In genomic region chr7:48943279-48943990, GRCh38 we compare ENCODE assay signal across 9 cellular contexts. TPM values are rescaled to one million over a fixed set of nuclear protein-coding genes. Genes with fewer than 3 reads are reported as not detected.
"Had no signal": no experiment of that assay in that cellular context is flagged by ENCODE, and none has a peak within 500 bp of the region (broad histone marks: within the 10 kb centered on the region; RNA-seq: fewer than 3 reads in every experiment).

No MANE protein-coding gene starts in this region.

- H3K4me1 Mint-ChIP-seq: IgD-negative memory B cell had no signal

- DNase-seq: H9, HCEC 1CT, HFFc6 had no signal

- H3K4me3 ChIP-seq: GM23338 had no signal

- H3K27ac Mint-ChIP-seq: GM23338, H9, HFFc6, IgD-negative memory B cell had no signal

- H3K4me2 ChIP-seq: GM23338 had no signal

- H3K4me3 Mint-ChIP-seq: GM23338, H9, HFFc6, IgD-negative memory B cell had no signal

- ATAC-seq: GM23338, HepG2 had no signal

- H3K27ac ChIP-seq: HL-60 had no signal

RNA-seq across cellular contexts. Expression of gene CDC14C, which starts 19.1 kb away (rescaled TPM):
- total RNA-seq: H1, H9, HT1080 had no signal
- polyA plus RNA-seq: GM23338, HepG2, IgD-negative memory B cell had no signal
